13 cellular contexts compared by ENCODE assay signal in the genomic region with DNA sequence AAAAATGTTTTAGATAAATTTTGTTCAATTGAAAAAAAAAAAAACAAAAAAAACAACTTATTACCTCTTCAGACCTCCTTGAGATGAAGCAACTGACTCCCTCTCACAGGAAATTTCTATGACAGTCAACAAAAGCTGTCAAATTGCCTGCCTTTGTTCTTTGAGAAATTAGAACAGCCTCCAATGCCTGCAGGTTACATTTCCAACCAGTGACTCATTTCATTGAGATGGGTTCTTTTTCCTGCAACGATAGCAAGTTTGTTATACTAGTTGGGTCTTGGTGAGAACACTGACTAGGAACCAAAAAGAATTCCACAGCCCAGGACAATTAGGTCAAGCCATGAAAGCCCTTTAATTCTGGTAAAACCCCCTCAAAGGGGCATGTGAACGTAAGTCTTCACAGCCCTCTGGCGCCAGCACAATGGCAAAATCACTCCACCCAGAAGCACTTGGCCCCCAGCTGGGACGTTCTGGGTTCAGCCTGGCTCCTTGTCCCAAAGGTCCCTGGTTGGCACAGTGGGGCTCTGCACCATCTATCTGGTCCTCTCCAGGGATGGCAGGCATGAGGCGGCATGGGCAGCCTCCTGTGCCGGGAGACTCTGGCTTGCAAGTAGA.
A peak's percentile ranks its signal among the peaks of the same experiment; 100 is the strongest.
DNase-seq lines count a peak whose midpoint lies in the region; ATAC-seq, FAIRE-seq and TF ChIP-seq lines count a peak whose summit lies in the region.
"Had no signal": no experiment of that assay in that cellular context is flagged by ENCODE, and none has a peak within 500 bp of the region (broad histone marks: within the 10 kb centered on the region; RNA-seq: fewer than 3 reads in every experiment).

No MANE protein-coding gene starts in this region.

- H3K27me3 ChIP-seq in gastroesophageal sphincter, result peaks cover 25% of the 10 kb centered on the region

- TF ChIP-seq POLR2A in gastroesophageal sphincter (IDR thresholded peaks at IDR 0.05), result no peak

- no peak for DNase-seq in activated naive CD8-positive, alpha-beta T cell treated with anti-CD3 and anti-CD28 coated beads, Interleukin-2, amount 10 ng/mL, durations not matched to agents 7 days and 5 days
- DNase-seq in activated naive CD8-positive, alpha-beta T cell treated with anti-CD3 and anti-CD28 coated beads, Interleukin-2, amount 50 U/mL, for 24 hours, result no peak
- peak; percentile 97 for DNase-seq in RPMI7951 (ENCODE audit: low read depth)
- peak; percentile 72 for DNase-seq in urothelium cell line (ENCODE audit: low spot score)
- DNase-seq in NCI-H1417 treated with DMSO at 0.1 percent for 48 hours (lab: John Stamatoyannopoulos, UW), result no peak
- DNase-seq: lower lobe of right lung, transverse colon had no signal

- TF ChIP-seq EP300 in gastroesophageal sphincter (IDR thresholded peaks at IDR 0.05), result no peak

- H3K4me3 Mint-ChIP-seq in activated naive CD8-positive, alpha-beta T cell treated with anti-CD3 and anti-CD28 coated beads, Interleukin-2, amount 10 ng/mL, durations not matched to agents 7 days and 5 days, result no peak overlapping the region
- no peak overlapping the region for H3K4me3 Mint-ChIP-seq in activated naive CD8-positive, alpha-beta T cell treated with anti-CD3 and anti-CD28 coated beads, Interleukin-2, amount 50 U/mL, for 24 hours
- H3K4me3 Mint-ChIP-seq: B cell had no signal

- peaks cover 0 to 10% (median 0%) of the 10 kb centered on the region in 3 donors for H3K9me3 ChIP-seq in gastroesophageal sphincter
- H3K9me3 ChIP-seq: lower lobe of right lung, transverse colon had no signal

- no peak overlapping the region for H3K4me3 ChIP-seq in gastroesophageal sphincter
- H3K4me3 ChIP-seq: lower lobe of right lung, transverse colon had no signal

- peaks cover 14% of the 10 kb centered on the region for H3K4me1 Mint-ChIP-seq in activated naive CD8-positive, alpha-beta T cell treated with anti-CD3 and anti-CD28 coated beads, Interleukin-2, amount 10 ng/mL, durations not matched to agents 7 days and 5 days
- peaks cover 23% of the 10 kb centered on the region for H3K4me1 Mint-ChIP-seq in activated naive CD8-positive, alpha-beta T cell treated with anti-CD3 and anti-CD28 coated beads, Interleukin-2, amount 50 U/mL, for 24 hours

- no peaks in the 10 kb centered on the region for H3K9me3 Mint-ChIP-seq in activated naive CD8-positive, alpha-beta T cell treated with anti-CD3 and anti-CD28 coated beads, Interleukin-2, amount 10 ng/mL, durations not matched to agents 7 days and 5 days
- H3K9me3 Mint-ChIP-seq in activated naive CD8-positive, alpha-beta T cell treated with anti-CD3 and anti-CD28 coated beads, Interleukin-2, amount 50 U/mL, for 24 hours, result no peaks in the 10 kb centered on the region

- ATAC-seq in activated naive CD8-positive, alpha-beta T cell treated with anti-CD3 and anti-CD28 coated beads, Interleukin-2, amount 10 ng/mL, durations not matched to agents 7 days and 5 days (ENCODE audit: low read depth), result peak; percentile 32
- ATAC-seq in activated naive CD8-positive, alpha-beta T cell treated with anti-CD3 and anti-CD28 coated beads, Interleukin-2, amount 50 U/mL, for 24 hours, result no peak
- ATAC-seq in esophagus mucosa (peak; percentile 34), gastroesophageal sphincter (no peak), GM18907 (IDR thresholded peaks at IDR 0.05; ENCODE audit: unreplicated experiment) (no peak)

- no peaks in the 10 kb centered on the region for H3K36me3 ChIP-seq in gastroesophageal sphincter
- H3K36me3 ChIP-seq: lower lobe of right lung, transverse colon had no signal

- POLR2A ChIA-PET in activated naive CD8-positive, alpha-beta T cell treated with anti-CD3 and anti-CD28 coated beads, Interleukin-2, amount 10 ng/mL, durations not matched to agents 7 days and 5 days (lab: Charles Lee), result interaction anchor here (0.6 to 2.3 kb wide), 2 partner anchors 197 to 360 kb away, joined by 7 to 13 read pairs; partner anchors contain the start of gene ARL4C

- no peak for TF ChIP-seq CTCF in gastroesophageal sphincter (IDR thresholded peaks at IDR 0.05)

- WGBS in gastroesophageal sphincter (ENCODE audit: low coverage in 1 of 2), 2 donors, result 78% methylated on average over 3 to 6 of the region's 6 CpGs

- no peak overlapping the region for H3K27ac ChIP-seq in gastroesophageal sphincter
- H3K27ac ChIP-seq: lower lobe of right lung, transverse colon had no signal

- no peak for FAIRE-seq in urothelium cell line (lab: Jason Lieb, UNC)
- FAIRE-seq: GM12891 had no signal

- H3K27me3 Mint-ChIP-seq in activated naive CD8-positive, alpha-beta T cell treated with anti-CD3 and anti-CD28 coated beads, Interleukin-2, amount 10 ng/mL, durations not matched to agents 7 days and 5 days, result no peaks in the 10 kb centered on the region
- no peaks in the 10 kb centered on the region for H3K27me3 Mint-ChIP-seq in activated naive CD8-positive, alpha-beta T cell treated with anti-CD3 and anti-CD28 coated beads, Interleukin-2, amount 50 U/mL, for 24 hours
- H3K27me3 Mint-ChIP-seq: brain had no signal

- H3K36me3 Mint-ChIP-seq in activated naive CD8-positive, alpha-beta T cell treated with anti-CD3 and anti-CD28 coated beads, Interleukin-2, amount 10 ng/mL, durations not matched to agents 7 days and 5 days, result peaks cover 2% of the 10 kb centered on the region
- no peaks in the 10 kb centered on the region for H3K36me3 Mint-ChIP-seq in activated naive CD8-positive, alpha-beta T cell treated with anti-CD3 and anti-CD28 coated beads, Interleukin-2, amount 50 U/mL, for 24 hours (ENCODE audit: low read depth)
- H3K36me3 Mint-ChIP-seq: brain had no signal

- peak overlapping the region; percentile 47 for H3K27ac Mint-ChIP-seq in activated naive CD8-positive, alpha-beta T cell treated with anti-CD3 and anti-CD28 coated beads, Interleukin-2, amount 10 ng/mL, durations not matched to agents 7 days and 5 days
- no peak overlapping the region for H3K27ac Mint-ChIP-seq in activated naive CD8-positive, alpha-beta T cell treated with anti-CD3 and anti-CD28 coated beads, Interleukin-2, amount 50 U/mL, for 24 hours
- H3K27ac Mint-ChIP-seq: B cell had no signal

- H3K4me1 ChIP-seq in gastroesophageal sphincter, result no peaks in the 10 kb centered on the region
- H3K4me1 ChIP-seq: transverse colon had no signal

Comparison
In these comparisons a context has a peak if more than half of its experiments do, and no peak if none do; other contexts are left out.
1. ATAC-seq: peak in activated naive CD8-positive, alpha-beta T cell treated with anti-CD3 and anti-CD28 coated beads, Interleukin-2, amount 10 ng/mL, durations not matched to agents 7 days and 5 days (single experiment) and esophagus mucosa (single experiment); none in activated naive CD8-positive, alpha-beta T cell treated with anti-CD3 and anti-CD28 coated beads, Interleukin-2, amount 50 U/mL, for 24 hours (single experiment), gastroesophageal sphincter (single experiment) and GM18907 (single experiment).
2. DNase-seq: peak in RPMI7951 (single experiment) and urothelium cell line (single experiment); none in activated naive CD8-positive, alpha-beta T cell treated with anti-CD3 and anti-CD28 coated beads, Interleukin-2, amount 10 ng/mL, durations not matched to agents 7 days and 5 days (single experiment), activated naive CD8-positive, alpha-beta T cell treated with anti-CD3 and anti-CD28 coated beads, Interleukin-2, amount 50 U/mL, for 24 hours (single experiment) and NCI-H1417 treated with DMSO at 0.1 percent for 48 hours (single experiment).